In genomic region chr2:203914546-203915169, GRCh38 we compare ENCODE assay signal across 15 cellular contexts. TPM values are rescaled to one million over a fixed set of nuclear protein-coding genes. Genes with fewer than 3 reads are reported as not detected.
DNase-seq lines count a peak whose midpoint lies in the region; ATAC-seq and TF ChIP-seq lines count a peak whose summit lies in the region.
"Had no signal": no experiment of that assay in that cellular context is flagged by ENCODE, and none has a peak within 500 bp of the region (broad histone marks: within the 10 kb centered on the region; RNA-seq: fewer than 3 reads in every experiment).

No MANE protein-coding gene starts in this region.

- peaks cover 17% of the 10 kb centered on the region for H3K27me3 Mint-ChIP-seq in activated T-cell treated with anti-CD3 and anti-CD28 coated beads, Interleukin-2, amount 50 U/mL, for 72 hours (ENCODE audit: low read depth)
- peaks cover 8% of the 10 kb centered on the region for H3K27me3 Mint-ChIP-seq in T-helper 17 cell

- H3K36me3 Mint-ChIP-seq in activated T-cell treated with anti-CD3 and anti-CD28 coated beads, Interleukin-2, amount 50 U/mL, for 72 hours (ENCODE audit: insufficient read depth in 2 of 2), result no peaks in the 10 kb centered on the region
- H3K36me3 Mint-ChIP-seq in T-helper 17 cell (ENCODE audit: low read depth), result no peaks in the 10 kb centered on the region
- H3K36me3 Mint-ChIP-seq in stimulated activated effector memory CD8-positive, alpha-beta T cell treated with anti-CD3 and anti-CD28 coated beads, Interleukin-12 subunit alpha, Interleukin-12 subunit beta, amount 100 ng/mL, for 72 hours, result peaks cover 6% of the 10 kb centered on the region
- H3K36me3 Mint-ChIP-seq: mesothelial cell of epicardium had no signal

- H3K4me1 Mint-ChIP-seq in activated T-cell treated with anti-CD3 and anti-CD28 coated beads, Interleukin-2, amount 50 U/mL, for 72 hours (ENCODE audit: low read depth), result peaks cover 63% of the 10 kb centered on the region
- peaks cover 33% of the 10 kb centered on the region for H3K4me1 Mint-ChIP-seq in T-helper 17 cell
- peaks cover 30% of the 10 kb centered on the region for H3K4me1 Mint-ChIP-seq in stimulated activated effector memory CD8-positive, alpha-beta T cell treated with anti-CD3 and anti-CD28 coated beads, Interleukin-12 subunit alpha, Interleukin-12 subunit beta, amount 100 ng/mL, for 72 hours
- H3K4me1 Mint-ChIP-seq: mesothelial cell of epicardium had no signal

- DNase-seq in activated T-cell treated with anti-CD3 and anti-CD28 coated beads, Interleukin-2, amount 50 U/mL, for 72 hours, result peak in 1 of 2 donors; percentile 40
- no peak for DNase-seq in activated T-cell treated with anti-CD3 and anti-CD28 coated beads, Interleukin-2, amount 50 U/mL, for 1 hour
- DNase-seq in T-helper 17 cell (no peak), A673 (ENCODE audit: low spot score) (no peak), RKO (ENCODE audit: low spot score) (no peak)
- peak in 1 of 2 donors; percentile 74 for DNase-seq in stimulated activated effector memory CD8-positive, alpha-beta T cell treated with anti-CD3 and anti-CD28 coated beads, Interleukin-12 subunit alpha, Interleukin-12 subunit beta, amount 100 ng/mL, for 72 hours (ENCODE audit: low spot score in 2 of 2)
- DNase-seq: NCI-H1092 treated with DMSO at 0.1 percent for 48 hours, PC-3, SW 1271 had no signal

- H3K9me3 ChIP-seq in T-helper 17 cell (ENCODE audit: control insufficient read depth, low read length, poor library complexity, severe bottlenecking), result no peaks in the 10 kb centered on the region
- H3K9me3 ChIP-seq in A673 (ENCODE audit: low read depth, low read length, poor library complexity, severe bottlenecking), result no peaks in the 10 kb centered on the region

- H3K4me1 ChIP-seq in A673 (ENCODE audit: insufficient read depth, low read length, poor library complexity, severe bottlenecking), result no peaks in the 10 kb centered on the region

- peak overlapping the region; percentile 5 to 45 for H3K4me3 Mint-ChIP-seq in activated T-cell treated with anti-CD3 and anti-CD28 coated beads, Interleukin-2, amount 50 U/mL, for 72 hours
- peak overlapping the region; percentile 77 for H3K4me3 Mint-ChIP-seq in T-helper 17 cell
- peak overlapping the region; percentile 15 for H3K4me3 Mint-ChIP-seq in stimulated activated effector memory CD8-positive, alpha-beta T cell treated with anti-CD3 and anti-CD28 coated beads, Interleukin-12 subunit alpha, Interleukin-12 subunit beta, amount 100 ng/mL, for 72 hours
- H3K4me3 Mint-ChIP-seq: mesothelial cell of epicardium had no signal

- intact Hi-C loops in A673 (cut with micrococcal nuclease; ENCODE audit: unreplicated experiment), result no loop called here

- H3K27me3 ChIP-seq in A673 (replicated peaks; ENCODE audit: insufficient read depth, low read depth, low read length, poor library complexity), result no peaks in the 10 kb centered on the region

- CTCF ChIA-PET in A673 (lab: Charles Lee), result no interaction called here

- no peaks in the 10 kb centered on the region for H3K9me3 Mint-ChIP-seq in activated T-cell treated with anti-CD3 and anti-CD28 coated beads, Interleukin-2, amount 50 U/mL, for 72 hours
- no peaks in the 10 kb centered on the region for H3K9me3 Mint-ChIP-seq in stimulated activated effector memory CD8-positive, alpha-beta T cell treated with anti-CD3 and anti-CD28 coated beads, Interleukin-12 subunit alpha, Interleukin-12 subunit beta, amount 100 ng/mL, for 72 hours
- H3K9me3 Mint-ChIP-seq: mesothelial cell of epicardium had no signal

- peak; percentile 52 for ATAC-seq in activated T-cell treated with anti-CD3 and anti-CD28 coated beads, Interleukin-2, amount 50 U/mL, for 72 hours (replicated peaks in 1 of 2)
- ATAC-seq in HG02610 (IDR thresholded peaks at IDR 0.05; ENCODE audit: unreplicated experiment) (peak; percentile 63), T-helper 17 cell (peak; percentile 81), HG02938 (IDR thresholded peaks at IDR 0.05; ENCODE audit: unreplicated experiment) (no peak)
- ATAC-seq in stimulated activated effector memory CD8-positive, alpha-beta T cell treated with anti-CD3 and anti-CD28 coated beads, Interleukin-12 subunit alpha, Interleukin-12 subunit beta, amount 100 ng/mL, for 72 hours, result peak; percentile 88
- ATAC-seq: PC-3 had no signal

- no peak overlapping the region for H3K27ac Mint-ChIP-seq in activated T-cell treated with anti-CD3 and anti-CD28 coated beads, Interleukin-2, amount 50 U/mL, for 72 hours
- H3K27ac Mint-ChIP-seq in T-helper 17 cell, result peak overlapping the region; percentile 90
- H3K27ac Mint-ChIP-seq in stimulated activated effector memory CD8-positive, alpha-beta T cell treated with anti-CD3 and anti-CD28 coated beads, Interleukin-12 subunit alpha, Interleukin-12 subunit beta, amount 100 ng/mL, for 72 hours, result peak overlapping the region; percentile 9
- H3K27ac Mint-ChIP-seq: mesothelial cell of epicardium had no signal

- no peak overlapping the region for H3K4me3 ChIP-seq in A673 (ENCODE audit: low read depth, low read length, poor library complexity, severe bottlenecking)
- H3K4me3 ChIP-seq: smooth muscle cell had no signal

- no peak overlapping the region for H3K27ac ChIP-seq in A673 (ENCODE audit: low read depth, low read length, poor library complexity, severe bottlenecking)
- H3K27ac ChIP-seq: epithelial cell of prostate had no signal

- H3K36me3 ChIP-seq in A673 (ENCODE audit: insufficient read depth, low read length, poor library complexity, severe bottlenecking), result no peaks in the 10 kb centered on the region

- TF ChIP-seq CTCF in A673 (conservative IDR thresholded peaks at IDR 0.05; ENCODE audit: low read depth, low read length), result no peak

- POLR2A ChIA-PET in A673 (lab: Charles Lee; ENCODE audit: low non-redundant PET), result no interaction called here

- no TSS peak for BruUV-seq in A673 (replicated peaks; lab: Mats Ljungman, UMichigan)

RNA-seq across cellular contexts. Expression of gene ICOS, which starts 21.9 kb away (rescaled TPM):
- total RNA-seq in activated T-cell treated with anti-CD3 and anti-CD28 coated beads, Interleukin-2, amount 50 U/mL, for 72 hours, result 100 to 1,000 TPM; 145 to 196 TPM
- 100 to 1,000 TPM in 1 of 2 donors, 10 to 100 TPM in 1; 71.5 to 122 TPM for total RNA-seq in T-helper 17 cell
- not detected in 2 replicates for total RNA-seq in A673 (2021)
- total RNA-seq: cerebellum, mesothelial cell of epicardium, PC-3, smooth muscle cell had no signal

RNA-seq across cellular contexts. Expression of gene CTLA4, which starts 47.1 kb away (rescaled TPM):
- total RNA-seq in activated T-cell treated with anti-CD3 and anti-CD28 coated beads, Interleukin-2, amount 50 U/mL, for 72 hours, result 100 to 1,000 TPM; 132 to 254 TPM
- total RNA-seq in T-helper 17 cell (100 to 1,000 TPM in 1 of 2 donors, 10 to 100 TPM in 1; 77.2 to 109 TPM), A673 (2021) (not detected in 2 replicates)
- total RNA-seq: cerebellum, mesothelial cell of epicardium, PC-3, smooth muscle cell had no signal

Comparison
In these comparisons a context has a peak if more than half of its experiments do, and no peak if none do; other contexts are left out.
1. H3K4me3 Mint-ChIP-seq: peak in every context shown above with its lines; median percentile 77 in T-helper 17 cell; 25 in activated T-cell treated with anti-CD3 and anti-CD28 coated beads, Interleukin-2, amount 50 U/mL, for 72 hours; 15 in stimulated activated effector memory CD8-positive, alpha-beta T cell treated with anti-CD3 and anti-CD28 coated beads, Interleukin-12 subunit alpha, Interleukin-12 subunit beta, amount 100 ng/mL, for 72 hours.
2. RNA of gene ICOS, which starts 21.9 kb away (total RNA-seq): 145 to 196 TPM in activated T-cell treated with anti-CD3 and anti-CD28 coated beads, Interleukin-2, amount 50 U/mL, for 72 hours and 71.5 to 122 TPM in T-helper 17 cell; not detected in A673; every median in the first group is over 10 times any median in the second.
3. RNA of gene CTLA4, which starts 47.1 kb away (total RNA-seq): 132 to 254 TPM in activated T-cell treated with anti-CD3 and anti-CD28 coated beads, Interleukin-2, amount 50 U/mL, for 72 hours and 77.2 to 109 TPM in T-helper 17 cell; not detected in A673; every median in the first group is over 10 times any median in the second.